In genomic region chr14:25090716-25091454, GRCh38 we compare ENCODE assay signal across 14 cellular contexts. TPM values are rescaled to one million over a fixed set of nuclear protein-coding genes. Genes with fewer than 3 reads are reported as not detected.
A peak's percentile ranks its signal among the peaks of the same experiment; 100 is the strongest.
DNase-seq lines count a peak whose midpoint lies in the region; ATAC-seq, FAIRE-seq and TF ChIP-seq lines count a peak whose summit lies in the region.
"Had no signal": no experiment of that assay in that cellular context is flagged by ENCODE, and none has a peak within 500 bp of the region (broad histone marks: within the 10 kb centered on the region; RNA-seq: fewer than 3 reads in every experiment).

No MANE protein-coding gene starts in this region.

- DNase-seq in H54 (ENCODE audit: insufficient read length, low spot score) (peak; percentile 11), amniotic epithelial cell (ENCODE audit: low read depth) (peak; percentile 55), islet precursor cell (peak; percentile 89), stomach (peak; percentile 48), right cardiac atrium (no peak), D341Med (ENCODE audit: low spot score) (no peak), esophagus muscularis mucosa (ENCODE audit: extremely low spot score) (no peak)
- DNase-seq: DMS79, KBM-7, NCI-H2227 treated with DMSO at 0.1 percent for 48 hours had no signal

- H3K4me1 ChIP-seq in stomach (peaks cover 0 to 7% (median 0%) of the 10 kb centered on the region in 4 donors), right cardiac atrium (ENCODE audit: control insufficient read depth, insufficient read depth, low read length) (no peaks in the 10 kb centered on the region), esophagus muscularis mucosa (peaks cover 0 to 6% (median 3%) of the 10 kb centered on the region in 4 donors)

- ATAC-seq in HG03354 (IDR thresholded peaks at IDR 0.05; ENCODE audit: poor library complexity, severe bottlenecking, unreplicated experiment), result no peak
- ATAC-seq in right cardiac atrium, result no peak
- ATAC-seq: stimulated activated effector memory CD8-positive, alpha-beta T cell treated with anti-CD3 and anti-CD28 coated beads, Interleukin-12 subunit alpha, Interleukin-12 subunit beta, amount 100 ng/mL, for 72 hours had no signal

- H3K4me3 ChIP-seq in stomach, result no peak overlapping the region
- no peak overlapping the region for H3K4me3 ChIP-seq in right cardiac atrium (ENCODE audit: low read length)
- no peak overlapping the region for H3K4me3 ChIP-seq in esophagus muscularis mucosa

- FAIRE-seq in H54 (lab: Jason Lieb, UNC), result peak; percentile 69
- FAIRE-seq: islet of Langerhans had no signal

- TF ChIP-seq POLR2A in H54 (IDR thresholded peaks at IDR 0.05; ENCODE audit: low read depth, low read length), result no peak
- no peak for TF ChIP-seq POLR2A in stomach (IDR thresholded peaks at IDR 0.05)
- no peak for TF ChIP-seq POLR2A in esophagus muscularis mucosa (IDR thresholded peaks at IDR 0.05; ENCODE audit: low read depth)

- intact Hi-C loops in stomach (cut with DNase I; ENCODE audit: low total_unique reads), result no loop called here
- intact Hi-C loops in right cardiac atrium (cut with DNase I), result no loop called here
- intact Hi-C loops in esophagus muscularis mucosa (cut with DNase I), result no loop called here

- H3K9me3 ChIP-seq in stomach, result no peaks in the 10 kb centered on the region
- H3K9me3 ChIP-seq in right cardiac atrium (ENCODE audit: control insufficient read depth, low read length), result no peaks in the 10 kb centered on the region
- no peaks in the 10 kb centered on the region for H3K9me3 ChIP-seq in esophagus muscularis mucosa

- H3K27ac ChIP-seq in stomach (peak overlapping the region in 2 of 5 donors; percentile 51 to 61), right cardiac atrium (ENCODE audit: low read length) (no peak overlapping the region), esophagus muscularis mucosa (replicated peaks in 1 of 4) (no peak overlapping the region)

- TF ChIP-seq EP300 in stomach (IDR thresholded peaks at IDR 0.05) (no peak), esophagus muscularis mucosa (IDR thresholded peaks at IDR 0.05) (no peak)

- TF ChIP-seq CTCF in stomach (IDR thresholded peaks at IDR 0.05) (no peak), esophagus muscularis mucosa (IDR thresholded peaks at IDR 0.05) (no peak)

- H3K36me3 ChIP-seq in stomach (no peaks in the 10 kb centered on the region), esophagus muscularis mucosa (no peaks in the 10 kb centered on the region)

- 32 to 40% (median 35%) methylated on average over 3 of the region's 3 CpGs for WGBS in stomach, 5 donors
- WGBS in right cardiac atrium, result 73% methylated on average over 3 of the region's 3 CpGs
- 68% methylated on average over 3 of the region's 3 CpGs for WGBS in esophagus muscularis mucosa

- H3K27me3 ChIP-seq in stomach (no peaks in the 10 kb centered on the region), right cardiac atrium (ENCODE audit: control insufficient read depth, insufficient read depth) (no peaks in the 10 kb centered on the region), esophagus muscularis mucosa (no peaks in the 10 kb centered on the region)

RNA-seq across cellular contexts. Expression of gene STXBP6, which starts 40.9 kb away (rescaled TPM):
- 10 to 100 TPM in 4 of 5 donors, 1 to 10 TPM in 1; 8.8 to 37.1 (median 25.5) TPM for total RNA-seq in stomach
- polyA plus RNA-seq in stomach, result 10 to 100 TPM in 2 of 3 donors, 1 to 10 TPM in 1; 7.4 to 16.8 (median 11.9) TPM
- total RNA-seq in right cardiac atrium, result 10 to 100 TPM; 18.8 to 31.7 (median 30.7) TPM
- 26.5 TPM for polyA plus RNA-seq in right cardiac atrium
- 10 to 100 TPM; 36.9 to 60.4 (median 52.1) TPM for total RNA-seq in esophagus muscularis mucosa
- total RNA-seq: T-helper 1 cell treated with Interleukin-12 subunit alpha and Interleukin-12 subunit beta and Interleukin-4 antibody, amounts not matched to agents 30 ng/mL and 1 ng/mL, for 36 hours had no signal

Comparison
In these comparisons a context has a peak if more than half of its experiments do, and no peak if none do; other contexts are left out.
1. DNase-seq: peak in H54 (single experiment), amniotic epithelial cell (single experiment), islet precursor cell (single experiment) and stomach (single experiment); none in right cardiac atrium (0 of 3), D341Med (single experiment) and esophagus muscularis mucosa (single experiment).